Comparison of ENCODE assay signal across 33 cellular contexts in genomic region chr1:152546704-152547103, GRCh38. TPM values are rescaled to one million over a fixed set of nuclear protein-coding genes. Genes with fewer than 3 reads are reported as not detected.
"Had no signal": no experiment of that assay in that cellular context is flagged by ENCODE, and none has a peak within 500 bp of the region (broad histone marks: within the 10 kb centered on the region; RNA-seq: fewer than 3 reads in every experiment).

No MANE protein-coding gene starts in this region.

- DNase-seq: immature natural killer cell; kidney; left colon; left lung; lower lobe of right lung; mammary epithelial cell; mesenchymal stem cell; naive thymus-derived CD8-positive, alpha-beta T cell; nucleus accumbens; pancreas; posterior cingulate gyrus; retina; right cardiac atrium; small intestine; spleen; stimulated activated CD4-positive, alpha-beta T cell treated with anti-CD3 and anti-CD28 coated beads, Interleukin-4, amount 100 ng/mL, for 24 hours; stimulated activated naive CD4-positive, alpha-beta T cell; tibial artery; trophoblast cell; uterus had no signal

- H3K36me3 Mint-ChIP-seq: immature natural killer cell; stimulated activated effector memory CD8-positive, alpha-beta T cell treated with anti-CD3 and anti-CD28 coated beads, Interleukin-12 subunit alpha, Interleukin-12 subunit beta, amount 100 ng/mL, for 72 hours had no signal

- H3K4me3 ChIP-seq: left lung, lower lobe of right lung, pancreas, prostate gland, spleen, suprapubic skin, thoracic aorta, tibial artery, uterus had no signal

- ATAC-seq: left colon; left lung; naive thymus-derived CD8-positive, alpha-beta T cell; pancreas; right cardiac atrium; sciatic nerve; stimulated activated effector memory CD8-positive, alpha-beta T cell treated with anti-CD3 and anti-CD28 coated beads, Interleukin-12 subunit alpha, Interleukin-12 subunit beta, amount 100 ng/mL, for 72 hours had no signal

- H3K27me3 ChIP-seq: pancreas, suprapubic skin, tibial artery, uterus had no signal

- H3K36me3 ChIP-seq: left lung, lower lobe of right lung, pancreas, prostate gland, spleen, suprapubic skin, thoracic aorta, tibial artery, uterus had no signal

- H3K4me1 ChIP-seq: left lung, lower lobe of right lung, pancreas, prostate gland, spleen, suprapubic skin, tibial artery, uterus had no signal

- H3K9me3 ChIP-seq: left lung, lower lobe of right lung, pancreas, prostate gland, suprapubic skin, thoracic aorta, tibial artery, uterus had no signal

- H3K4me3 Mint-ChIP-seq: immature natural killer cell; naive thymus-derived CD8-positive, alpha-beta T cell; nephron; neural crest cell; stimulated activated effector memory CD8-positive, alpha-beta T cell treated with anti-CD3 and anti-CD28 coated beads, Interleukin-12 subunit alpha, Interleukin-12 subunit beta, amount 100 ng/mL, for 72 hours; stimulated activated naive CD8-positive, alpha-beta T cell treated with anti-CD3 and anti-CD28 coated beads, Interleukin-15, Interleukin-2, amounts not matched to agents 100 ng/mL and 50 ng/mL, for 24 hours had no signal

- H3K4me1 Mint-ChIP-seq: immature natural killer cell; nephron; neural crest cell; stimulated activated effector memory CD8-positive, alpha-beta T cell treated with anti-CD3 and anti-CD28 coated beads, Interleukin-12 subunit alpha, Interleukin-12 subunit beta, amount 100 ng/mL, for 72 hours had no signal

- H3K27ac Mint-ChIP-seq: immature natural killer cell; naive thymus-derived CD8-positive, alpha-beta T cell; nephron; stimulated activated effector memory CD8-positive, alpha-beta T cell treated with anti-CD3 and anti-CD28 coated beads, Interleukin-12 subunit alpha, Interleukin-12 subunit beta, amount 100 ng/mL, for 72 hours; stimulated activated naive CD8-positive, alpha-beta T cell treated with anti-CD3 and anti-CD28 coated beads, Interleukin-15, Interleukin-2, amounts not matched to agents 100 ng/mL and 50 ng/mL, for 24 hours had no signal

- H3K27ac ChIP-seq: left lung, lower lobe of right lung, pancreas, prostate gland, spleen, suprapubic skin, thoracic aorta, tibial artery, uterus had no signal

RNA-seq across cellular contexts. Expression of gene LCE3E, which starts 19.9 kb away (rescaled TPM):
- total RNA-seq: kidney; left colon; left lung; liver; lower lobe of right lung; mammary epithelial cell; mucosa of gallbladder; naive thymus-derived CD8-positive, alpha-beta T cell; neural crest cell; osteoblast; pancreas; prostate gland; right cardiac atrium; sciatic nerve; spleen; subcutaneous adipose tissue; thoracic aorta; ureter; uterus had no signal

RNA-seq across cellular contexts. Expression of gene CRCT1, which starts 32.4 kb away (rescaled TPM):
- total RNA-seq: kidney; left colon; left lung; liver; lower lobe of right lung; mucosa of gallbladder; naive thymus-derived CD8-positive, alpha-beta T cell; neural crest cell; osteoblast; pancreas; prostate gland; right cardiac atrium; sciatic nerve; spleen; subcutaneous adipose tissue; thoracic aorta; ureter; uterus had no signal

RNA-seq across cellular contexts. Expression of gene LCE3D, which starts 33.6 kb away (rescaled TPM):
- total RNA-seq: kidney; left colon; left lung; liver; lower lobe of right lung; mammary epithelial cell; mucosa of gallbladder; naive thymus-derived CD8-positive, alpha-beta T cell; neural crest cell; osteoblast; pancreas; prostate gland; right cardiac atrium; sciatic nerve; spleen; subcutaneous adipose tissue; thoracic aorta; ureter; uterus had no signal

RNA-seq across cellular contexts. Expression of gene LCE5A, which starts 36.1 kb away (rescaled TPM):
- total RNA-seq: kidney; left colon; left lung; liver; lower lobe of right lung; mammary epithelial cell; mucosa of gallbladder; naive thymus-derived CD8-positive, alpha-beta T cell; neural crest cell; osteoblast; pancreas; prostate gland; right cardiac atrium; sciatic nerve; spleen; subcutaneous adipose tissue; thoracic aorta; ureter; uterus had no signal

RNA-seq across cellular contexts. Expression of gene LCE3C, which starts 53.3 kb away (rescaled TPM):
- total RNA-seq: kidney; left colon; left lung; liver; lower lobe of right lung; mammary epithelial cell; mucosa of gallbladder; naive thymus-derived CD8-positive, alpha-beta T cell; neural crest cell; osteoblast; pancreas; prostate gland; right cardiac atrium; sciatic nerve; spleen; subcutaneous adipose tissue; suprapubic skin; thoracic aorta; ureter; uterus had no signal
